Comparison of ENCODE assay signal across 11 cellular contexts in genomic region chr5:402615-403359, GRCh38. TPM values are rescaled to one million over a fixed set of nuclear protein-coding genes. Genes with fewer than 3 reads are reported as not detected.
DNase-seq lines count a peak whose midpoint lies in the region; ATAC-seq, FAIRE-seq and TF ChIP-seq lines count a peak whose summit lies in the region.
"Had no signal": no experiment of that assay in that cellular context is flagged by ENCODE, and none has a peak within 500 bp of the region (broad histone marks: within the 10 kb centered on the region; RNA-seq: fewer than 3 reads in every experiment).

No MANE protein-coding gene starts in this region.

- peaks cover 81 to 90% of the 10 kb centered on the region in 2 experiments for H3K27me3 ChIP-seq in K562 (ENCODE audit: control insufficient read depth in 2 of 2, insufficient read depth in 2 of 2, low read length in 2 of 2)
- H3K27me3 ChIP-seq in pancreas: no peaks in the 10 kb centered on the region

- intact Hi-C loops in K562 (cut with micrococcal nuclease): no loop called here
- intact Hi-C loops in pancreas (cut with DNase I): no loop called here

- H3K4me3 ChIP-seq in GM12864 (ENCODE audit: low read depth, low read length) (no peak overlapping the region), K562 (no peak overlapping the region), pancreas (no peak overlapping the region)

- H2AFZ ChIP-seq in K562 (ENCODE audit: low read depth, low read length): no peak overlapping the region

- H3K4me1 ChIP-seq in K562 (replicated peaks in 1 of 2; ENCODE audit: control insufficient read depth in 2 of 2, insufficient read depth in 2 of 2, low read length in 2 of 2): peaks cover 0 to 22% of the 10 kb centered on the region in 2 experiments; a peak in 2 of 5 replicates
- peaks cover 0 to 6% (median 0%) of the 10 kb centered on the region in 3 donors for H3K4me1 ChIP-seq in pancreas

- in situ Hi-C loops in K562 (cut with MboI): no loop called here

- H3K9me1 ChIP-seq in K562 (ENCODE audit: control insufficient read depth, insufficient read depth, low read length): no peaks in the 10 kb centered on the region

- DNase-seq in GM12864 (ENCODE audit: low read depth): peak; percentile 86
- DNase-seq in K562 (ENCODE audit: extremely low read depth in 1 of 4, low spot score in 3 of 4): no peak
- no peak for DNase-seq in pancreas
- no peak for DNase-seq in T1000 (lab: John Stamatoyannopoulos, UW)
- DNase-seq in GOT3 (lab: John Stamatoyannopoulos, UW): no peak
- no peak for DNase-seq in middle frontal gyrus (ENCODE audit: extremely low spot score, low spot score)
- DNase-seq: NCI-H446, small intestine had no signal

- TF ChIP-seq RAD21 in K562 (CRISPR knock-in tag; conservative IDR thresholded peaks at IDR 0.05 in 1 of 2, IDR thresholded peaks at IDR 0.05 in 1 of 2): peak in 1 of 2 experiments; percentile 13; a peak in 1 of 4 replicates

- H3K9me3 ChIP-seq in K562 (replicated peaks; ENCODE audit: control insufficient read depth, insufficient read depth, low read depth, low read length) (no peaks in the 10 kb centered on the region), pancreas (no peaks in the 10 kb centered on the region)

- H3K9ac ChIP-seq in K562 (ENCODE audit: insufficient read depth in 1 of 2, low read depth in 2 of 2, low read length in 2 of 2): no peak overlapping the region

- H3K36me3 ChIP-seq in K562 (ENCODE audit: control insufficient read depth, insufficient read depth, low read length): no peaks in the 10 kb centered on the region
- no peaks in the 10 kb centered on the region for H3K36me3 ChIP-seq in pancreas

- no TSS peak for BruUV-seq in K562 (replicated peaks; lab: Mats Ljungman, UMichigan)

- no peak overlapping the region for H3K4me2 ChIP-seq in K562 (ENCODE audit: insufficient read depth, low read length)

- ATAC-seq in GM19467 (IDR thresholded peaks at IDR 0.05; ENCODE audit: unreplicated experiment) (peak; percentile 33), HG03378 (IDR thresholded peaks at IDR 0.05; ENCODE audit: unreplicated experiment) (peak; percentile 48), K562 (peak; percentile 31; the same call in 2 of the 3 replicates), pancreas (no peak)

- no peak for TF ChIP-seq EP300 in K562 (IDR thresholded peaks at IDR 0.05; ENCODE audit: low read length)

- no peaks in the 10 kb centered on the region for H3K79me2 ChIP-seq in K562 (ENCODE audit: control insufficient read depth, insufficient read depth, low read length)

- 16% methylated on average over 19 of the region's 20 CpGs for WGBS in K562 (ENCODE audit: insufficient coverage, low coverage, missing lambda C conversion rate)
- WGBS in pancreas, 2 donors: 72 to 84% methylated on average over 20 of the region's 20 CpGs

- H4K20me1 ChIP-seq in K562 (replicated peaks; ENCODE audit: control insufficient read depth, insufficient read depth, low read length): peaks cover 8% of the 10 kb centered on the region; the same call in 1 of the 2 replicates

- CTCF ChIA-PET in K562 (lab: Yijun Ruan, JAX; ENCODE audit: low intra/inter-chr PET ratio): no interaction called here

- FAIRE-seq in K562 (lab: Jason Lieb, UNC) (peak; percentile 42), pancreas (lab: Jason Lieb, UNC) (no peak)
- FAIRE-seq: G401.6, small intestine had no signal

- TF ChIP-seq POLR2A in K562 (conservative IDR thresholded peaks at IDR 0.05): no peak

- TF ChIP-seq CTCF in GM12864 (IDR thresholded peaks at IDR 0.05; ENCODE audit: low read depth, low read length, missing control alignments): peak; percentile 38
- TF ChIP-seq CTCF in K562 (IDR thresholded peaks at IDR 0.05 in 2 of 3, conservative IDR thresholded peaks at IDR 0.05 in 1 of 3; ENCODE audit: insufficient read depth in 2 of 3, low read depth in 1 of 3, low read length in 3 of 3): peak; percentile 31 to 86 (median 70); a peak in 4 of 6 replicates
- TF ChIP-seq CTCF in pancreas (IDR thresholded peaks at IDR 0.05): no peak

- POLR2A ChIA-PET in K562 (lab: Yijun Ruan, JAX): interaction anchor here (0.6 to 1.7 kb wide), 3 partner anchors 10 to 13 kb away, joined by 3 to 6 read pairs (median 4); no protein-coding TSS in a partner anchor

- no peak overlapping the region for H3K27ac ChIP-seq in K562 (ENCODE audit: extremely low read depth, low read depth, low read length)
- no peak overlapping the region for H3K27ac ChIP-seq in pancreas

TF ChIP-seq in K562, 482 proteins besides CTCF, POLR2A, EP300 and RAD21 (continues in another document):
- TF ChIP-seq CUX1 (CRISPR knock-in tag; IDR thresholded peaks at IDR 0.05) (no peak), HES1 (IDR thresholded peaks at IDR 0.05; ENCODE audit: low read depth) (no peak), ZNF551 (CRISPR knock-in tag; IDR thresholded peaks at IDR 0.05) (no peak), ZNF263 (CRISPR knock-in tag; IDR thresholded peaks at IDR 0.05; ENCODE audit: borderline replicate concordance) (no peak)

RNA-seq across cellular contexts. Expression of gene EXOC3, which starts 40.2 kb away (rescaled TPM):
- 103 and 177 TPM in 2 replicates for total RNA-seq in K562 (2011; cell fraction: chromatin; rRNA removed; ENCODE audit: low replicate concordance)
- 66.8 and 69.0 TPM in 2 replicates for total RNA-seq in K562 (2011; cell fraction: nucleolus; rRNA removed)
- 75.2 and 79.0 TPM in 2 replicates for total RNA-seq in K562 (2011; cell fraction: nucleoplasm; rRNA removed)
- total RNA-seq in K562 (2014; rRNA removed): 22.4 and 27.5 TPM in 2 replicates
- 13.9 and 16.5 TPM in 2 replicates for total RNA-seq in K562 (2014; rRNA removed; fragmentation: Illumina TruSeq; extraction: Trizol)
- total RNA-seq in K562 (2015; rRNA removed; fragmentation: Illumina TruSeq; extraction: Trizol): 22.4 and 22.9 TPM in 2 replicates
- 41.0 and 41.9 TPM in 2 replicates for total RNA-seq in K562 (2021)
- 15.5 and 18.8 TPM in 2 replicates for polyA plus RNA-seq in K562 (2011; rRNA removed)
- 12.0 and 15.7 TPM in 2 replicates for polyA plus RNA-seq in K562 (2011; cell fraction: cytosol; rRNA removed)
- 37.6 and 54.4 TPM in 2 replicates for polyA plus RNA-seq in K562 (2011; cell fraction: nucleus; rRNA removed)
- 34.5 and 78.0 TPM in 2 replicates for polyA plus RNA-seq in K562 (2012)
- 22.9 and 25.8 TPM in 2 replicates for polyA plus RNA-seq in K562 (2014; fragmentation: Illumina TruSeq; extraction: Trizol)
- 1 to 10 TPM; 1.4 to 3.7 TPM for polyA plus RNA-seq in K562 (2014; fragmentation: Nextera tagmentation; extraction: Ambion mirVana)
- polyA plus RNA-seq in K562 (2014; rRNA removed): 25.6 and 26.4 TPM in 2 replicates
- 13.4 and 17.1 TPM in 2 replicates for polyA minus RNA-seq in K562 (2011; rRNA and poly(A)+ RNA removed)
- 14.6 and 14.7 TPM in 2 replicates for polyA minus RNA-seq in K562 (2011; cell fraction: cytosol; rRNA and poly(A)+ RNA removed)
- polyA minus RNA-seq in K562 (2011; cell fraction: nucleus; rRNA and poly(A)+ RNA removed): 18.3 and 25.2 TPM in 2 replicates
- 10 to 100 TPM; 24.5 to 39.5 (median 38.3) TPM for total RNA-seq in pancreas
- 10 to 100 TPM; 64.8 to 71.8 TPM for polyA plus RNA-seq in pancreas

Comparison
In these comparisons a context has a peak if more than half of its experiments do, and no peak if none do; other contexts are left out.
1. CTCF ChIP-seq: peak in GM12864 (single experiment) and K562 (3 of 3); none in pancreas (0 of 4).
2. ATAC-seq: peak in GM19467 (single experiment), HG03378 (single experiment) and K562 (single experiment); none in pancreas (0 of 4).